In the genomic region with DNA sequence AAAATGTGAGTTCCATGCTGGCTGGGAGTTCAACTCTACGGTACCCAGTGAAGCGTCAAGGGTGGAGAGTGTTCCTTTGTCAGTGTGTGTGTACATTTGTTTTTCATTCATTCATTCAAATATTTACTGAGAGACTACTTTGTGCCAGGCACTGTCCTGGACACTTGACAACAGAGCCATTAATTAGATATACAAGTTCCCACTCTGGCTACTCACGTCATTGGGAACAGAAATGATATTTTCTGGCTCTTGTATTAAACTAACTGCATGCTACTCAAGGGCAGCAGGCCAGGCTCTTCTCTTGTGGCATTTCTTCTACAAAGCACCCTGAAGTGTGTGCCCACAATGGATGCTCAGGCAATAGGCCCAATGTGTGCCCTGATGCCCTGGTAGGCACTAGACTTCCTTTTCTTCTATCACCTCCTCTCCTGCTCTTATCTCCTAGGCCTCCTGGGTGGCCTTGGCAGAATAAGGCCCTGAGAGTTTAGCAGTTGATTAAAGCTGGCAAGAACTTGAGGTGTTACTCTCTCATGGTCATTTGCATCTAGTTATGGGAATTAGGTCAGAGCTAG, we compare ENCODE assay signal across 16 cellular contexts. TPM values are rescaled to one million over a fixed set of nuclear protein-coding genes. Genes with fewer than 3 reads are reported as not detected.
DNase-seq lines count a peak whose midpoint lies in the region; ATAC-seq and TF ChIP-seq lines count a peak whose summit lies in the region.
"Had no signal": no experiment of that assay in that cellular context is flagged by ENCODE, and none has a peak within 500 bp of the region (broad histone marks: within the 10 kb centered on the region; RNA-seq: fewer than 3 reads in every experiment).

No MANE protein-coding gene starts in this region.

- intact Hi-C loops in tibial artery (cut with DNase I; ENCODE audit: low total_unique reads): no loop called here

- ATAC-seq in HG02981 (IDR thresholded peaks at IDR 0.05; ENCODE audit: unreplicated experiment) (no peak), HG02973 (IDR thresholded peaks at IDR 0.05; ENCODE audit: unreplicated experiment) (no peak), HG02885 (IDR thresholded peaks at IDR 0.05; ENCODE audit: poor library complexity, unreplicated experiment) (no peak)
- ATAC-seq: left colon had no signal

- TF ChIP-seq CTCF in liver (IDR thresholded peaks at IDR 0.05; ENCODE audit: low read depth, low read length, missing input control): no peak
- no peak for TF ChIP-seq CTCF in tibial artery (IDR thresholded peaks at IDR 0.05)

- no peak for TF ChIP-seq RAD21 in liver (IDR thresholded peaks at IDR 0.05)

- WGBS in liver: 41% methylated on average over 3 of the region's 3 CpGs

- H3K9me3 ChIP-seq in liver (ENCODE audit: control insufficient read depth in 4 of 4, low read length in 3 of 4): no peaks in the 10 kb centered on the region
- no peaks in the 10 kb centered on the region for H3K9me3 ChIP-seq in tibial artery
- H3K9me3 ChIP-seq: neutrophil had no signal

- H3K36me3 ChIP-seq in liver (ENCODE audit: control insufficient read depth in 4 of 4, insufficient read depth in 3 of 4, low read depth in 1 of 4, low read length in 3 of 4): peaks cover 0 to 4% (median 0%) of the 10 kb centered on the region in 4 donors
- no peaks in the 10 kb centered on the region for H3K36me3 ChIP-seq in tibial artery
- H3K36me3 ChIP-seq: cardiac muscle cell, neutrophil had no signal

- H3K27ac ChIP-seq in liver (ENCODE audit: low read depth in 1 of 2, low read length in 2 of 2) (peak overlapping the region; percentile 95 to 96), tibial artery (peak overlapping the region; percentile 85 to 86)
- H3K27ac ChIP-seq: cardiac muscle cell, neutrophil had no signal

- DNase-seq in activated effector memory CD4-positive, alpha-beta T cell treated with anti-CD3 and anti-CD28 coated beads, Interleukin-2, amount 50 U/mL, for 16 hours: peak; percentile 43
- DNase-seq in activated effector memory CD4-positive, alpha-beta T cell treated with Interleukin-2 at 50 U/mL for 16 hours: no peak
- DNase-seq in astrocyte of the hippocampus (ENCODE audit: low read depth, low spot score): peak; percentile 65
- DNase-seq in tibial artery: peak in 1 of 2 donors; percentile 42
- DNase-seq: activated naive CD4-positive, alpha-beta T cell treated with anti-CD3 and anti-CD28 coated beads for 36 hours; DND-41; left colon; NCI-H1694 treated with DMSO at 0.1 percent for 48 hours; NCI-H774 had no signal

- H3K4me1 ChIP-seq in liver (ENCODE audit: control insufficient read depth in 4 of 4, insufficient read depth in 4 of 4, low read length in 3 of 4): peaks cover 18 to 76% (median 56%) of the 10 kb centered on the region in 4 donors
- peaks cover 11 to 52% (median 39%) of the 10 kb centered on the region in 4 donors for H3K4me1 ChIP-seq in tibial artery

- H3K27me3 ChIP-seq in liver (ENCODE audit: control insufficient read depth in 4 of 4, insufficient read depth in 4 of 4, low read length in 3 of 4) (no peaks in the 10 kb centered on the region), tibial artery (no peaks in the 10 kb centered on the region)
- H3K27me3 ChIP-seq: cardiac muscle cell, neutrophil had no signal

- no peak overlapping the region for H3K4me3 ChIP-seq in liver (ENCODE audit: low read depth in 1 of 3, low read length in 3 of 3)
- H3K4me3 ChIP-seq in tibial artery: no peak overlapping the region
- H3K4me3 ChIP-seq: cardiac muscle cell, skin epidermis had no signal

- H3K9ac ChIP-seq in liver (ENCODE audit: low read depth in 1 of 2, low read length in 2 of 2): no peak overlapping the region

TF ChIP-seq in liver, 16 proteins besides CTCF, POLR2A, EP300 and RAD21:
- TF ChIP-seq HNF4G (IDR thresholded peaks at IDR 0.05): no peak
- no peak for TF ChIP-seq NR2F2 (IDR thresholded peaks at IDR 0.05)
- TF ChIP-seq TAF1 (conservative IDR thresholded peaks at IDR 0.05): no peak
- TF ChIP-seq, protein P1, sequence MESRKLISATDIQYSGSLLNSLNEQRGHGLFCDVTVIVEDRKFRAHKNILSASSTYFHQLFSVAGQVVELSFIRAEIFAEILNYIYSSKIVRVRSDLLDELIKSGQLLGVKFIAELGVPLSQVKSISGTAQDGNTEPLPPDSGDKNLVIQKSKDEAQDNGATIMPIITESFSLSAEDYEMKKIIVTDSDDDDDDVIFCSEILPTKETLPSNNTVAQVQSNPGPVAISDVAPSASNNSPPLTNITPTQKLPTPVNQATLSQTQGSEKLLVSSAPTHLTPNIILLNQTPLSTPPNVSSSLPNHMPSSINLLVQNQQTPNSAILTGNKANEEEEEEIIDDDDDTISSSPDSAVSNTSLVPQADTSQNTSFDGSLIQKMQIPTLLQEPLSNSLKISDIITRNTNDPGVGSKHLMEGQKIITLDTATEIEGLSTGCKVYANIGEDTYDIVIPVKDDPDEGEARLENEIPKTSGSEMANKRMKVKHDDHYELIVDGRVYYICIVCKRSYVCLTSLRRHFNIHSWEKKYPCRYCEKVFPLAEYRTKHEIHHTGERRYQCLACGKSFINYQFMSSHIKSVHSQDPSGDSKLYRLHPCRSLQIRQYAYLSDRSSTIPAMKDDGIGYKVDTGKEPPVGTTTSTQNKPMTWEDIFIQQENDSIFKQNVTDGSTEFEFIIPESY (IDR thresholded peaks at IDR 0.05): no peak
- TF ChIP-seq, protein P2, sequence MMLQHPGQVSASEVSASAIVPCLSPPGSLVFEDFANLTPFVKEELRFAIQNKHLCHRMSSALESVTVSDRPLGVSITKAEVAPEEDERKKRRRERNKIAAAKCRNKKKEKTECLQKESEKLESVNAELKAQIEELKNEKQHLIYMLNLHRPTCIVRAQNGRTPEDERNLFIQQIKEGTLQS (IDR thresholded peaks at IDR 0.05): no peak
- TF ChIP-seq JUND (IDR thresholded peaks at IDR 0.05): no peak
- TF ChIP-seq HNF4A (conservative IDR thresholded peaks at IDR 0.05): no peak
- no peak for TF ChIP-seq GABPA (IDR thresholded peaks at IDR 0.05 in 1 of 2, conservative IDR thresholded peaks at IDR 0.05 in 1 of 2)
- no peak for TF ChIP-seq RXRA (IDR thresholded peaks at IDR 0.05)
- no peak for TF ChIP-seq EGR1 (IDR thresholded peaks at IDR 0.05; ENCODE audit: low read depth in 2 of 2)
TF ChIP-seq in liver: peak in this region for 0.

RNA-seq across cellular contexts. Expression of a gene that starts 14.2 kb away (rescaled TPM):
- 10 to 100 TPM in 1 of 2 donors, 1 to 10 TPM in 1; 4.0 to 12.2 TPM for total RNA-seq in liver
- polyA plus RNA-seq in liver: 1 to 10 TPM; 5.2 to 5.7 TPM
